ENCODE assay signal across 21 cellular contexts in genomic region chr13:79384022-79384610, GRCh38. TPM values are rescaled to one million over a fixed set of nuclear protein-coding genes. Genes with fewer than 3 reads are reported as not detected.
DNase-seq lines count a peak whose midpoint lies in the region; TF ChIP-seq lines count a peak whose summit lies in the region.
"Had no signal": no experiment of that assay in that cellular context is flagged by ENCODE, and none has a peak within 500 bp of the region (broad histone marks: within the 10 kb centered on the region; RNA-seq: fewer than 3 reads in every experiment).

No MANE protein-coding gene starts in this region.

- H3K36me3 ChIP-seq in breast epithelium (no peaks in the 10 kb centered on the region), Peyer's patch (no peaks in the 10 kb centered on the region)

- DNase-seq in MCF 10A (ENCODE audit: unreplicated experiment) (peak; percentile 56), breast epithelium (ENCODE audit: low spot score in 2 of 2) (no peak), NCI-H2171 treated with DMSO at 0.1 percent for 48 hours (lab: John Stamatoyannopoulos, UW) (peak; percentile 47), erythroblast (lab: John Stamatoyannopoulos, UW) (peak; percentile 14 to 33), SKM-1 treated with dmso at 0.1 percent for 144 hours (lab: John Stamatoyannopoulos, UW; ENCODE audit: unreplicated experiment) (no peak), posterior vena cava (ENCODE audit: low spot score) (no peak), Peyer's patch (no peak)
- DNase-seq in activated CD4-positive, alpha-beta T cell treated with anti-CD3 and anti-CD28 coated beads, Interleukin-2, amount 10 ng/mL, durations not matched to agents 24 days and 14 days = no peak
- DNase-seq: activated CD4-positive, CD25-positive, alpha-beta regulatory T cell; amniotic stem cell; CD4-positive, alpha-beta memory T cell; effector CD4-positive, alpha-beta T cell; EL; esophagus squamous epithelium; NCI-H187 treated with DMSO at 0.1 percent for 48 hours; NCI-H510A treated with DMSO at 0.1 percent for 48 hours; right cardiac atrium; SHP77 treated with DMSO at 0.1 percent for 48 hours; stimulated activated naive CD4-positive, alpha-beta T cell treated with Interleukin-2 at 50 U/mL for 16 hours; T-helper 2 cell had no signal

- H3K4me3 Mint-ChIP-seq in MCF 10A (ENCODE audit: unreplicated experiment) = no peak overlapping the region
- no peak overlapping the region for H3K4me3 Mint-ChIP-seq in activated CD4-positive, alpha-beta T cell treated with anti-CD3 and anti-CD28 coated beads, Interleukin-2, amount 10 ng/mL, durations not matched to agents 24 days and 14 days
- H3K4me3 Mint-ChIP-seq: type B pancreatic cell had no signal

- peaks cover 21% of the 10 kb centered on the region for H3K4me1 Mint-ChIP-seq in MCF 10A (ENCODE audit: insufficient read depth, unreplicated experiment)
- H3K4me1 Mint-ChIP-seq in activated CD4-positive, alpha-beta T cell treated with anti-CD3 and anti-CD28 coated beads, Interleukin-2, amount 10 ng/mL, durations not matched to agents 24 days and 14 days = peaks cover 52% of the 10 kb centered on the region

- H3K9me3 ChIP-seq in breast epithelium (peaks cover 0 to 9% of the 10 kb centered on the region in 2 donors), Peyer's patch (no peaks in the 10 kb centered on the region)
- H3K9me3 ChIP-seq: esophagus squamous epithelium had no signal

- H3K27me3 Mint-ChIP-seq in MCF 10A (ENCODE audit: insufficient read depth, unreplicated experiment) = no peaks in the 10 kb centered on the region
- no peaks in the 10 kb centered on the region for H3K27me3 Mint-ChIP-seq in activated CD4-positive, alpha-beta T cell treated with anti-CD3 and anti-CD28 coated beads, Interleukin-2, amount 10 ng/mL, durations not matched to agents 24 days and 14 days
- H3K27me3 Mint-ChIP-seq: CD4-positive, alpha-beta memory T cell; type B pancreatic cell had no signal

- POLR2A ChIA-PET in MCF 10A (lab: Yijun Ruan, JAX) = no interaction called here

- intact Hi-C loops in MCF 10A (cut with micrococcal nuclease) = no loop called here
- intact Hi-C loops in breast epithelium (cut with DNase I; ENCODE audit: low total_unique reads) = no loop called here
- intact Hi-C loops in activated CD4-positive, alpha-beta T cell treated with anti-CD3 and anti-CD28 coated beads, Interleukin-2, amount 10 ng/mL, durations not matched to agents 24 days and 14 days (cut with micrococcal nuclease) = no loop called here
- intact Hi-C loops in posterior vena cava (cut with DNase I) = no loop called here

- TF ChIP-seq POLR2A in breast epithelium (IDR thresholded peaks at IDR 0.05) (no peak), erythroblast (IDR thresholded peaks at IDR 0.05; ENCODE audit: low read length) (no peak), Peyer's patch (IDR thresholded peaks at IDR 0.05) (no peak)

- H3K4me1 ChIP-seq in breast epithelium (no peaks in the 10 kb centered on the region), Peyer's patch (peaks cover 0 to 9% (median 0%) of the 10 kb centered on the region in 4 donors)

- TF ChIP-seq CTCF in MCF 10A (IDR thresholded peaks at IDR 0.05; ENCODE audit: unreplicated experiment) = no peak
- TF ChIP-seq CTCF in breast epithelium (IDR thresholded peaks at IDR 0.05) = no peak
- TF ChIP-seq CTCF in Peyer's patch (IDR thresholded peaks at IDR 0.05) = no peak

- H3K36me3 Mint-ChIP-seq in MCF 10A (ENCODE audit: insufficient read depth, unreplicated experiment) = peaks cover 26% of the 10 kb centered on the region
- H3K36me3 Mint-ChIP-seq in activated CD4-positive, alpha-beta T cell treated with anti-CD3 and anti-CD28 coated beads, Interleukin-2, amount 10 ng/mL, durations not matched to agents 24 days and 14 days (ENCODE audit: low read depth) = peaks cover 31% of the 10 kb centered on the region

- H3K27ac Mint-ChIP-seq in MCF 10A (ENCODE audit: low read depth, unreplicated experiment) = no peak overlapping the region
- H3K27ac Mint-ChIP-seq in activated CD4-positive, alpha-beta T cell treated with anti-CD3 and anti-CD28 coated beads, Interleukin-2, amount 10 ng/mL, durations not matched to agents 24 days and 14 days = no peak overlapping the region
- H3K27ac Mint-ChIP-seq: type B pancreatic cell had no signal

- no TSS peak for BruUV-seq in MCF 10A (replicated peaks; lab: Mats Ljungman, UMichigan)

- CTCF ChIA-PET in MCF 10A (lab: Yijun Ruan, JAX) = interaction anchor here (0.7 kb wide), 2 partner anchors 14 to 326 kb away, joined by 3 read pairs; no protein-coding TSS in a partner anchor

- H3K9me3 Mint-ChIP-seq in MCF 10A (ENCODE audit: unreplicated experiment) = no peaks in the 10 kb centered on the region
- no peaks in the 10 kb centered on the region for H3K9me3 Mint-ChIP-seq in activated CD4-positive, alpha-beta T cell treated with anti-CD3 and anti-CD28 coated beads, Interleukin-2, amount 10 ng/mL, durations not matched to agents 24 days and 14 days
- H3K9me3 Mint-ChIP-seq: CD4-positive, alpha-beta memory T cell; type B pancreatic cell had no signal

- no peak overlapping the region for H3K27ac ChIP-seq in breast epithelium
- H3K27ac ChIP-seq in Peyer's patch = no peak overlapping the region
- H3K27ac ChIP-seq: esophagus squamous epithelium had no signal

- H3K27me3 ChIP-seq in breast epithelium = no peaks in the 10 kb centered on the region
- no peaks in the 10 kb centered on the region for H3K27me3 ChIP-seq in Peyer's patch
- H3K27me3 ChIP-seq: esophagus squamous epithelium had no signal

- H3K4me3 ChIP-seq in breast epithelium (no peak overlapping the region), Peyer's patch (no peak overlapping the region)
- H3K4me3 ChIP-seq: esophagus squamous epithelium had no signal

RNA-seq across cellular contexts. Expression of gene RBM26, which starts 21.9 kb away (rescaled TPM):
- 60.5 and 72.6 TPM in 2 replicates for total RNA-seq in MCF 10A (2022)
- 10 to 100 TPM; 31.7 to 70.1 (median 43.6) TPM for total RNA-seq in breast epithelium
- total RNA-seq in activated CD4-positive, alpha-beta T cell treated with anti-CD3 and anti-CD28 coated beads, Interleukin-2, amount 10 ng/mL, durations not matched to agents 24 days and 14 days = 96.6 and 100 TPM in 2 replicates
- 10 to 100 TPM; 31.6 to 32.8 TPM for total RNA-seq in posterior vena cava
- total RNA-seq in Peyer's patch = 10 to 100 TPM; 34.8 to 96.6 (median 44.5) TPM

Comparison
In these comparisons a context has a peak if more than half of its experiments do, and no peak if none do; other contexts are left out.
1. DNase-seq: peak in MCF 10A (single experiment), NCI-H2171 treated with DMSO at 0.1 percent for 48 hours (single experiment) and erythroblast (2 of 2); none in breast epithelium (0 of 2), activated CD4-positive, alpha-beta T cell treated with anti-CD3 and anti-CD28 coated beads, Interleukin-2, amount 10 ng/mL, durations not matched to agents 24 days and 14 days (single experiment), SKM-1 treated with dmso at 0.1 percent for 144 hours (single experiment), posterior vena cava (single experiment) and Peyer's patch (0 of 3).